8 cellular contexts compared by ENCODE assay signal in the genomic region with DNA sequence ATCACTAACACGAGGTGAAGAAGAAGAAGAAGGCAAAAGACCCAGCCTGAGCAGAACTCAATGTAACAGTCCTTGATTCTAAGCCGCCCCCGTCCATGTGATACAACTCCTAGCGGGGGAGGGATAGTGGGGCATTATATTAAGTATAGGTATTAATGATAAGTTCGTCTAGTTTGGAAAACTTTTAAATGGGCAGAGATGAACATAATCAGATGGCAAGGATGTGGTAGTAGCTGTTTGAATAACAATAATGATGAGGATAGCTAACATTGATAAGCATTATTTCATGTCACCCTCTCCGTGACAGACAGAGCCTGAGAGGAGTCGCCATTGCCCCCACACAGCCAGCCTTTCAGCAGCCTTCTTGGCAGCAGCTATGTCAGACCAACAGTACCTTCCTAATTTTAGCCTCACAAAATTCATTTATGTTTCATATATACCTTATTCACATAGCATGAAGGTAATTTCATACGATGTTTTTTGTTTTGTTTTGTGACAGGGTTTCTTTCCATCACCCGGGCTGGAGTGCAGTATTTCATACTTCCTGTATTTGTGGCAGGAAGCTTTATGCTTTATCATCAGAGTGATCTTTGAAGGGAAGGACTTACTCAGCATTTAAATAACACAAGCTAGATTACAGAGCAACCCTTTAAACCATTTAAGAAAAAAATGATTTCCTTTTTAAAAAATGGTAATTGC.
DNase-seq lines count a peak whose midpoint lies in the region; ATAC-seq, FAIRE-seq and TF ChIP-seq lines count a peak whose summit lies in the region.

No MANE protein-coding gene starts in this region.

- DNase-seq in RCC 7860 (ENCODE audit: low spot score) (peak; percentile 44), astrocyte (ENCODE audit: low read depth) (peak; percentile 59), cerebellar nuclear complex (lab: John Stamatoyannopoulos, UW) (no peak), NCI-H345 (lab: John Stamatoyannopoulos, UW) (no peak)

- peaks cover 70% of the 10 kb centered on the region for H3K79me2 ChIP-seq in astrocyte (ENCODE audit: insufficient read depth, low read length)

- H3K27me3 Mint-ChIP-seq in astrocyte (ENCODE audit: low read depth, unreplicated experiment), result no peaks in the 10 kb centered on the region

- no peak for TF ChIP-seq CTCF in astrocyte (IDR thresholded peaks at IDR 0.05; ENCODE audit: insufficient read depth, low read depth, low read length)

- peaks cover 12% of the 10 kb centered on the region for H3K36me3 Mint-ChIP-seq in astrocyte (ENCODE audit: low read depth, unreplicated experiment)

- no peak overlapping the region for H3K4me3 ChIP-seq in astrocyte (ENCODE audit: insufficient read depth, low read depth, low read length)
- no peak overlapping the region for H3K4me3 ChIP-seq in muscle layer of duodenum (ENCODE audit: low read depth in 1 of 2, low read length in 2 of 2)

- peaks cover 39% of the 10 kb centered on the region for H3K4me1 Mint-ChIP-seq in astrocyte (ENCODE audit: low read depth, unreplicated experiment)

- peaks cover 2% of the 10 kb centered on the region for H3K9me3 Mint-ChIP-seq in astrocyte (ENCODE audit: unreplicated experiment)

- ATAC-seq in GM18909 (IDR thresholded peaks at IDR 0.05; ENCODE audit: poor library complexity, unreplicated experiment) (peak; percentile 35), GM18873 (IDR thresholded peaks at IDR 0.05; ENCODE audit: low FRiP score, unreplicated experiment) (no peak), GM18861 (IDR thresholded peaks at IDR 0.05; ENCODE audit: unreplicated experiment) (no peak)

- peak overlapping the region; percentile 66 for H3K27ac Mint-ChIP-seq in astrocyte (ENCODE audit: unreplicated experiment)

- no peaks in the 10 kb centered on the region for H3K36me3 ChIP-seq in astrocyte (ENCODE audit: insufficient read depth, low read length)
- no peaks in the 10 kb centered on the region for H3K36me3 ChIP-seq in muscle layer of duodenum (ENCODE audit: control insufficient read depth in 1 of 2, insufficient read depth in 2 of 2, low read length in 2 of 2)

- peak overlapping the region; percentile 41 for H3K4me3 Mint-ChIP-seq in astrocyte (ENCODE audit: unreplicated experiment)

- H2AFZ ChIP-seq in astrocyte (ENCODE audit: low read depth, low read length), result no peak overlapping the region

- peaks cover 11% of the 10 kb centered on the region for H4K20me1 ChIP-seq in astrocyte (ENCODE audit: insufficient read depth, low read length)

- peak overlapping the region; percentile 53 for H3K9ac ChIP-seq in astrocyte (ENCODE audit: low read length)

- peak; percentile 72 for FAIRE-seq in RCC 7860 (lab: Jason Lieb, UNC)
- no peak for FAIRE-seq in astrocyte (lab: Jason Lieb, UNC)

- H3K9me3 ChIP-seq in astrocyte (ENCODE audit: insufficient read depth, low read depth, low read length) (no peaks in the 10 kb centered on the region), muscle layer of duodenum (ENCODE audit: control insufficient read depth in 1 of 2, low read length in 2 of 2) (no peaks in the 10 kb centered on the region)

- H3K27ac ChIP-seq in astrocyte (ENCODE audit: low read depth, low read length) (peak overlapping the region; percentile 46), muscle layer of duodenum (ENCODE audit: low read length) (peak overlapping the region; percentile 56)

- no peaks in the 10 kb centered on the region for H3K27me3 ChIP-seq in astrocyte (ENCODE audit: insufficient read depth, low read length)
- H3K27me3 ChIP-seq in muscle layer of duodenum (ENCODE audit: low read depth, low read length), result no peaks in the 10 kb centered on the region

- peak overlapping the region; percentile 57 for H3K4me2 ChIP-seq in astrocyte (ENCODE audit: low read length)

- H3K4me1 ChIP-seq in astrocyte (ENCODE audit: insufficient read depth, low read length), result peaks cover 36% of the 10 kb centered on the region
- peaks cover 6 to 25% of the 10 kb centered on the region in 2 donors for H3K4me1 ChIP-seq in muscle layer of duodenum (ENCODE audit: control insufficient read depth in 1 of 2, insufficient read depth in 2 of 2, low read length in 2 of 2)

Comparison
In these comparisons a context has a peak if more than half of its experiments do, and no peak if none do; other contexts are left out.
1. DNase-seq: peak in RCC 7860 (single experiment) and astrocyte (single experiment); none in cerebellar nuclear complex (0 of 2) and NCI-H345 (single experiment).